ENCODE assay signal across 27 cellular contexts in genomic region chr12:49440031-49440430, GRCh38.
"Had no signal": no experiment of that assay in that cellular context is flagged by ENCODE, and none has a peak within 500 bp of the region (broad histone marks: within the 10 kb centered on the region; RNA-seq: fewer than 3 reads in every experiment).

No MANE protein-coding gene starts in this region.

- H3K27ac Mint-ChIP-seq: activated CD8-positive, alpha-beta T cell treated with anti-CD3 and anti-CD28 coated beads, Interleukin-2, amount 10 ng/mL, durations not matched to agents 7 days and 5 days; activated naive CD8-positive, alpha-beta T cell; activated T-helper 1 cell treated with anti-CD3 and anti-CD28 coated beads, Interleukin-12 subunit alpha, Interleukin-12 subunit beta, Interleukin-2, Interleukin-4 antibody, amounts not matched to agents 30 ng/mL and 10 ng/mL and 1 ng/mL, durations not matched to agents 14 hours and 24 hours and 36 hours; T-cell; T-helper 2 cell treated with Interferon-gamma antibody and Interleukin-4, amounts not matched to agents 5 μg/mL and 100 μg/mL, for 36 hours had no signal

- H3K9me3 ChIP-seq: colonic mucosa, esophagus squamous epithelium, gastrocnemius medialis, lower lobe of right lung, testis, upper lobe of left lung had no signal

- H3K4me3 Mint-ChIP-seq: activated CD8-positive, alpha-beta T cell treated with anti-CD3 and anti-CD28 coated beads, Interleukin-2, amount 10 ng/mL, durations not matched to agents 7 days and 5 days; activated naive CD8-positive, alpha-beta T cell; activated T-helper 1 cell treated with anti-CD3 and anti-CD28 coated beads, Interleukin-12 subunit alpha, Interleukin-12 subunit beta, Interleukin-2, Interleukin-4 antibody, amounts not matched to agents 30 ng/mL and 10 ng/mL and 1 ng/mL, durations not matched to agents 14 hours and 24 hours and 36 hours; naive B cell; T-cell; T-helper 2 cell treated with Interferon-gamma antibody and Interleukin-4, amounts not matched to agents 5 μg/mL and 100 μg/mL, for 36 hours had no signal

- DNase-seq: activated CD4-positive, alpha-beta T cell treated with anti-CD3 and anti-CD28 coated beads for 1 hour; activated CD4-positive, alpha-beta T cell treated with anti-CD3 and anti-CD28 coated beads, Interleukin-2, amount 50 U/mL, for 1 hour; activated CD8-positive, alpha-beta T cell treated with anti-CD3 and anti-CD28 coated beads, Interleukin-2, amount 10 ng/mL, durations not matched to agents 7 days and 5 days; amniotic stem cell; colonic mucosa; esophagus squamous epithelium; gastrocnemius medialis; hypothalamus; left cardiac atrium; lower lobe of right lung; mesendoderm; naive B cell; occipital lobe; stimulated activated CD4-positive, alpha-beta T cell treated with anti-CD3 and anti-CD28 coated beads, Interleukin-15, amount 100 ng/mL, for 24 hours; stimulated activated naive CD4-positive, alpha-beta T cell; T-cell; testis; upper lobe of left lung; WERI-Rb-1 had no signal

- H3K4me3 ChIP-seq: colonic mucosa, esophagus squamous epithelium, gastrocnemius medialis, lower lobe of right lung, smooth muscle cell, testis, upper lobe of left lung had no signal

- H3K4me1 ChIP-seq: colonic mucosa, esophagus squamous epithelium, testis had no signal

- H3K9me3 Mint-ChIP-seq: activated T-helper 1 cell treated with anti-CD3 and anti-CD28 coated beads, Interleukin-12 subunit alpha, Interleukin-12 subunit beta, Interleukin-2, Interleukin-4 antibody, amounts not matched to agents 30 ng/mL and 10 ng/mL and 1 ng/mL, durations not matched to agents 14 hours and 24 hours and 36 hours; naive B cell; T-cell; T-helper 2 cell treated with Interferon-gamma antibody and Interleukin-4, amounts not matched to agents 5 μg/mL and 100 μg/mL, for 36 hours had no signal

- H3K27ac ChIP-seq: colonic mucosa, esophagus squamous epithelium, gastrocnemius medialis, lower lobe of right lung, testis, upper lobe of left lung, WERI-Rb-1 had no signal

- FAIRE-seq: bronchial epithelial cell, islet of Langerhans, TTC549 had no signal

- ATAC-seq: activated CD8-positive, alpha-beta T cell treated with anti-CD3 and anti-CD28 coated beads, Interleukin-2, amount 10 ng/mL, durations not matched to agents 7 days and 5 days; gastrocnemius medialis; left cardiac atrium; lower lobe of right lung; sciatic nerve; T-cell had no signal

- H3K36me3 ChIP-seq: colonic mucosa, esophagus squamous epithelium, gastrocnemius medialis, lower lobe of right lung, upper lobe of left lung, WERI-Rb-1 had no signal

- H3K27me3 Mint-ChIP-seq: activated naive CD8-positive, alpha-beta T cell; naive B cell; T-cell had no signal

- H3K27me3 ChIP-seq: colonic mucosa, esophagus squamous epithelium, gastrocnemius medialis, testis, upper lobe of left lung had no signal

- H3K36me3 Mint-ChIP-seq: activated naive CD8-positive, alpha-beta T cell had no signal

- H3K4me2 ChIP-seq: smooth muscle cell had no signal
